24 cellular contexts compared by ENCODE assay signal in the genomic region with DNA sequence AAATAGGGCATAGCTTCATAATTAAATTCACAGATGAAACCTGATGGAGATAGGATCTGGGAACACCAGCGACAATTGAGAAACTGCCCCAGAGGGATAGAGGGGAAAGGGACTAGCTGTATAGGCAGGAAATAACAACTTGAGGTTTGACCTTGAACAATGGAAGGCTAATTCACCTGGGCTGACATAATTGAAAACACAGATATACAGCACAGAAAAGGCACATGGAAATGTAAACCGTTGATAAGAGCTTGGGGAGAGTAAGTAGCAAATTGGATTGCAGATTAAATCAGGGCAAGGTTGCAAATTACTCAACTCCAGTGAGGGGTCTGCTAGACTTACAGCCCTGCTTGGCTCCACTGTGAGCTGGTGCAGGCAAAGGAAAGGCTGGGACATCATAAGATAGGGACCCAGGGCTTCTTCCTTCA.
DNase-seq lines count a peak whose midpoint lies in the region; ATAC-seq and TF ChIP-seq lines count a peak whose summit lies in the region.
"Had no signal": no experiment of that assay in that cellular context is flagged by ENCODE, and none has a peak within 500 bp of the region (broad histone marks: within the 10 kb centered on the region; RNA-seq: fewer than 3 reads in every experiment).

No MANE protein-coding gene starts in this region.

- H3K4me1 Mint-ChIP-seq in IgD-negative memory B cell (peaks cover 47 to 64% (median 64%) of the 10 kb centered on the region in 3 donors), memory B cell (peaks cover 58% of the 10 kb centered on the region)

- no peaks in the 10 kb centered on the region for H3K79me2 ChIP-seq in OCI-LY1 (ENCODE audit: insufficient read depth, low read length)

- no peaks in the 10 kb centered on the region for H4K20me1 ChIP-seq in OCI-LY1 (ENCODE audit: insufficient read depth, low read length)

- no peak overlapping the region for H2AFZ ChIP-seq in OCI-LY1 (ENCODE audit: low read length)

- peak overlapping the region; percentile 80 for H3K9ac ChIP-seq in OCI-LY1 (ENCODE audit: low read length)

- intact Hi-C loops in dorsolateral prefrontal cortex (cut with DNase I), result no loop called here

- H3K36me3 ChIP-seq in OCI-LY1 (ENCODE audit: insufficient read depth, low read length), result no peaks in the 10 kb centered on the region
- H3K36me3 ChIP-seq: cardiac muscle cell, MG63 had no signal

- peaks cover 94% of the 10 kb centered on the region for H3K4me1 ChIP-seq in OCI-LY1 (ENCODE audit: insufficient read depth, low read length, severe bottlenecking)

- TF ChIP-seq CTCF in OCI-LY1 (IDR thresholded peaks at IDR 0.05; ENCODE audit: low read length), result no peak
- TF ChIP-seq CTCF in dorsolateral prefrontal cortex (IDR thresholded peaks at IDR 0.05 in 54 of 56, conservative IDR thresholded peaks at IDR 0.05 in 2 of 56; ENCODE audit: low read depth in 1 of 56, partially characterized antibody in 56 of 56), result no peak

- H3K4me3 ChIP-seq in OCI-LY1 (ENCODE audit: low read depth, low read length, poor library complexity, severe bottlenecking), result no peak overlapping the region
- no peak overlapping the region for H3K4me3 ChIP-seq in dorsolateral prefrontal cortex
- H3K4me3 ChIP-seq: cardiac muscle cell, MG63 had no signal

- H3K9me3 Mint-ChIP-seq in IgD-negative memory B cell (no peaks in the 10 kb centered on the region), memory B cell (peaks cover 3% of the 10 kb centered on the region)
- H3K9me3 Mint-ChIP-seq: activated CD4-positive, alpha-beta T cell treated with anti-CD3 and anti-CD28 coated beads, Interleukin-2, amount 10 ng/mL, durations not matched to agents 7 days and 5 days; dendritic cell treated with granulocyte-macrophage colony-stimulating factor and Interleukin-4, amounts not matched to agents 40 ng/mL and 50 ng/mL, for 4 days; natural killer cell treated with Interleukin-12 subunit alpha and Interleukin-12 subunit beta and Interleukin-15 and Interleukin-18, amount 100 ng/mL, for 72 hours; T-helper 1 cell treated with Interleukin-12 subunit alpha and Interleukin-12 subunit beta and Interleukin-4 antibody, amounts not matched to agents 30 μg/mL and 1 μg/mL, for 36 hours had no signal

- H3K27me3 Mint-ChIP-seq in IgD-negative memory B cell, result no peaks in the 10 kb centered on the region
- H3K27me3 Mint-ChIP-seq in memory B cell, result no peaks in the 10 kb centered on the region
- H3K27me3 Mint-ChIP-seq: activated CD8-positive, alpha-beta memory T cell treated with anti-CD3 and anti-CD28 coated beads, Interleukin-2, amount 10 ng/mL, durations not matched to agents 7 days and 5 days had no signal

- ATAC-seq in memory B cell (ENCODE audit: low read depth), result no peak
- no peak for ATAC-seq in GM18502 (IDR thresholded peaks at IDR 0.05; ENCODE audit: poor library complexity, unreplicated experiment)
- ATAC-seq: activated CD8-positive, alpha-beta memory T cell treated with anti-CD3 and anti-CD28 coated beads, Interleukin-2, amount 10 ng/mL, durations not matched to agents 7 days and 5 days; PC-3 had no signal

- DNase-seq in NCI-H2029 (lab: John Stamatoyannopoulos, UW) (peak; percentile 8), NCI-H2029 treated with DMSO at 0.1 percent for 48 hours (lab: John Stamatoyannopoulos, UW) (no peak), memory B cell (ENCODE audit: low spot score in 2 of 2) (no peak), dorsolateral prefrontal cortex (no peak), NCI-H774 (lab: John Stamatoyannopoulos, UW) (no peak)
- DNase-seq: activated CD4-positive, alpha-beta T cell treated with anti-CD3 and anti-CD28 coated beads, Interleukin-2, amount 10 ng/mL, durations not matched to agents 7 days and 5 days; activated CD8-positive, alpha-beta memory T cell treated with anti-CD3 and anti-CD28 coated beads, Interleukin-2, amount 10 ng/mL, durations not matched to agents 7 days and 5 days; activated naive CD4-positive, alpha-beta T cell treated with anti-CD3 and anti-CD28 coated beads, Interleukin-2, amount 50 U/mL, for 16 hours; Calu3; GOT3; MG63; midbrain; NCI-H1694; NCI-H446; PC-3; posterior cingulate gyrus; SIG-M5 had no signal

- no peaks in the 10 kb centered on the region for H3K27me3 ChIP-seq in OCI-LY1 (ENCODE audit: insufficient read depth, low read length)
- no peaks in the 10 kb centered on the region for H3K27me3 ChIP-seq in dorsolateral prefrontal cortex
- H3K27me3 ChIP-seq: cardiac muscle cell, MG63 had no signal

- H3K36me3 Mint-ChIP-seq in IgD-negative memory B cell (peaks cover 5% of the 10 kb centered on the region), memory B cell (peaks cover 4% of the 10 kb centered on the region)
- H3K36me3 Mint-ChIP-seq: natural killer cell treated with Interleukin-12 subunit alpha and Interleukin-12 subunit beta and Interleukin-15 and Interleukin-18, amount 100 ng/mL, for 72 hours had no signal

- H3K27ac ChIP-seq in OCI-LY1 (ENCODE audit: low read depth, low read length, poor library complexity, severe bottlenecking) (peak overlapping the region; percentile 100), dorsolateral prefrontal cortex (no peak overlapping the region)
- H3K27ac ChIP-seq: cardiac muscle cell had no signal

- H3K4me3 Mint-ChIP-seq in IgD-negative memory B cell, result peak overlapping the region in 3 of 4 donors; percentile 12 to 67 (median 52)
- peak overlapping the region; percentile 6 for H3K4me3 Mint-ChIP-seq in memory B cell
- H3K4me3 Mint-ChIP-seq: activated CD4-positive, alpha-beta T cell treated with anti-CD3 and anti-CD28 coated beads, Interleukin-2, amount 10 ng/mL, durations not matched to agents 7 days and 5 days; activated CD8-positive, alpha-beta memory T cell treated with anti-CD3 and anti-CD28 coated beads, Interleukin-2, amount 10 ng/mL, durations not matched to agents 7 days and 5 days; dendritic cell treated with granulocyte-macrophage colony-stimulating factor and Interleukin-4, amounts not matched to agents 40 ng/mL and 50 ng/mL, for 4 days; natural killer cell treated with Interleukin-12 subunit alpha and Interleukin-12 subunit beta and Interleukin-15 and Interleukin-18, amount 100 ng/mL, for 72 hours; T-helper 1 cell treated with Interleukin-12 subunit alpha and Interleukin-12 subunit beta and Interleukin-4 antibody, amounts not matched to agents 30 μg/mL and 1 μg/mL, for 36 hours had no signal

- peaks cover 11% of the 10 kb centered on the region; the same call in 1 of the 2 replicates for H3F3A ChIP-seq in OCI-LY1 (ENCODE audit: insufficient read depth, low read length)

- no peaks in the 10 kb centered on the region for H3K9me2 ChIP-seq in OCI-LY1 (ENCODE audit: low read depth, low read length)

- peak overlapping the region; percentile 57; the same call in 1 of the 2 replicates for H3K4me2 ChIP-seq in OCI-LY1 (ENCODE audit: low read length)

- no peaks in the 10 kb centered on the region for H3K9me3 ChIP-seq in OCI-LY1 (ENCODE audit: low read length)
- H3K9me3 ChIP-seq: MG63 had no signal

- H3K27ac Mint-ChIP-seq in IgD-negative memory B cell, result peak overlapping the region in 2 of 3 donors; percentile 66 to 96
- H3K27ac Mint-ChIP-seq in memory B cell, result peak overlapping the region; percentile 81
- H3K27ac Mint-ChIP-seq: activated CD4-positive, alpha-beta T cell treated with anti-CD3 and anti-CD28 coated beads, Interleukin-2, amount 10 ng/mL, durations not matched to agents 7 days and 5 days; activated CD8-positive, alpha-beta memory T cell treated with anti-CD3 and anti-CD28 coated beads, Interleukin-2, amount 10 ng/mL, durations not matched to agents 7 days and 5 days; dendritic cell treated with granulocyte-macrophage colony-stimulating factor and Interleukin-4, amounts not matched to agents 40 ng/mL and 50 ng/mL, for 4 days; natural killer cell treated with Interleukin-12 subunit alpha and Interleukin-12 subunit beta and Interleukin-15 and Interleukin-18, amount 100 ng/mL, for 72 hours; T-helper 1 cell treated with Interleukin-12 subunit alpha and Interleukin-12 subunit beta and Interleukin-4 antibody, amounts not matched to agents 30 μg/mL and 1 μg/mL, for 36 hours had no signal
